Comparison of ENCODE assay signal across 8 cellular contexts in genomic region chr3:19945405-19946290, GRCh38. TPM values are rescaled to one million over a fixed set of nuclear protein-coding genes. Genes with fewer than 3 reads are reported as not detected.
DNase-seq lines count a peak whose midpoint lies in the region; ATAC-seq and TF ChIP-seq lines count a peak whose summit lies in the region.

No MANE protein-coding gene starts in this region.

- intact Hi-C loops in activated CD4-positive, alpha-beta memory T cell treated with anti-CD3 and anti-CD28 coated beads for 36 hours (cut with micrococcal nuclease): loop anchor here (5.0 kb wide), 1 partner anchor 157 kb away; no protein-coding TSS in a partner anchor
- intact Hi-C loops in stomach (cut with DNase I; ENCODE audit: low total_unique reads): loop anchor here (10.0 kb wide), 1 partner anchor 51 kb away; no protein-coding TSS in a partner anchor

- no peak for ATAC-seq in activated T-cell treated with anti-CD3 and anti-CD28 coated beads, Interleukin-2, amount 50 U/mL, for 4 hours
- ATAC-seq in HG02938 (IDR thresholded peaks at IDR 0.05; ENCODE audit: unreplicated experiment): no peak

- H3K4me3 Mint-ChIP-seq in activated T-cell treated with anti-CD3 and anti-CD28 coated beads, Interleukin-2, amount 50 U/mL, for 4 hours: peak overlapping the region; percentile 99
- peak overlapping the region; percentile 93 for H3K4me3 Mint-ChIP-seq in activated CD4-positive, alpha-beta memory T cell treated with anti-CD3 and anti-CD28 coated beads for 36 hours

- H3K36me3 ChIP-seq in iPS-18a (ENCODE audit: control insufficient read depth, low read depth, low read length) (peaks cover 1% of the 10 kb centered on the region), stomach (peaks cover 0 to 3% (median 2%) of the 10 kb centered on the region in 4 donors)

- H3K4me3 ChIP-seq in iPS-18a (ENCODE audit: low read length) (peak overlapping the region; percentile 88), stomach (peak overlapping the region; percentile 89 to 98 (median 96))

- peak overlapping the region; percentile 99 for H3K27ac Mint-ChIP-seq in activated CD4-positive, alpha-beta memory T cell treated with anti-CD3 and anti-CD28 coated beads for 36 hours

- H3K4me1 ChIP-seq in iPS-18a (ENCODE audit: control insufficient read depth, low read depth, low read length): peaks cover 18% of the 10 kb centered on the region
- H3K4me1 ChIP-seq in stomach: peaks cover 23 to 35% (median 30%) of the 10 kb centered on the region in 4 donors

- peak overlapping the region; percentile 93 for H3K27ac ChIP-seq in iPS-18a (ENCODE audit: low read length)
- H3K27ac ChIP-seq in stomach: peak overlapping the region in 4 of 5 donors; percentile 99 to 100 (median 99)

- no peak for TF ChIP-seq EP300 in stomach (IDR thresholded peaks at IDR 0.05)

- H3K27me3 Mint-ChIP-seq in activated T-cell treated with anti-CD3 and anti-CD28 coated beads, Interleukin-2, amount 50 U/mL, for 4 hours (ENCODE audit: low read depth): no peaks in the 10 kb centered on the region
- no peaks in the 10 kb centered on the region for H3K27me3 Mint-ChIP-seq in activated CD4-positive, alpha-beta memory T cell treated with anti-CD3 and anti-CD28 coated beads for 36 hours

- 80 to 97% (median 84%) methylated on average over 18 of the region's 18 CpGs for WGBS in stomach, 5 donors

- TF ChIP-seq POLR2A in stomach (IDR thresholded peaks at IDR 0.05): no peak

- peak overlapping the region; percentile 89 for H3K9ac ChIP-seq in iPS-18a (ENCODE audit: low read length)

- POLR2A ChIA-PET in activated CD4-positive, alpha-beta memory T cell treated with anti-CD3 and anti-CD28 coated beads for 36 hours (lab: Charles Lee): interaction anchor here (0.6 to 1.7 kb wide), 2 partner anchors 14 to 38 kb away, joined by 3 to 9 read pairs; no protein-coding TSS in a partner anchor

- peaks cover under 1% of the 10 kb centered on the region for H3K36me3 Mint-ChIP-seq in activated T-cell treated with anti-CD3 and anti-CD28 coated beads, Interleukin-2, amount 50 U/mL, for 4 hours (ENCODE audit: insufficient read depth)
- peaks cover 9% of the 10 kb centered on the region for H3K36me3 Mint-ChIP-seq in activated CD4-positive, alpha-beta memory T cell treated with anti-CD3 and anti-CD28 coated beads for 36 hours

- TF ChIP-seq CTCF in stomach (IDR thresholded peaks at IDR 0.05): no peak

- H3K27me3 ChIP-seq in iPS-18a (ENCODE audit: control insufficient read depth, insufficient read depth, low read length): no peaks in the 10 kb centered on the region
- H3K27me3 ChIP-seq in stomach: no peaks in the 10 kb centered on the region

- no peaks in the 10 kb centered on the region for H3K9me3 Mint-ChIP-seq in activated T-cell treated with anti-CD3 and anti-CD28 coated beads, Interleukin-2, amount 50 U/mL, for 4 hours
- no peaks in the 10 kb centered on the region for H3K9me3 Mint-ChIP-seq in activated CD4-positive, alpha-beta memory T cell treated with anti-CD3 and anti-CD28 coated beads for 36 hours

- no peaks in the 10 kb centered on the region for H3K9me3 ChIP-seq in iPS-18a (ENCODE audit: control insufficient read depth, low read depth, low read length)
- H3K9me3 ChIP-seq in stomach: no peaks in the 10 kb centered on the region

- H3K4me1 Mint-ChIP-seq in activated T-cell treated with anti-CD3 and anti-CD28 coated beads, Interleukin-2, amount 50 U/mL, for 4 hours (ENCODE audit: low read depth): peaks cover 32% of the 10 kb centered on the region
- peaks cover 34% of the 10 kb centered on the region for H3K4me1 Mint-ChIP-seq in activated CD4-positive, alpha-beta memory T cell treated with anti-CD3 and anti-CD28 coated beads for 36 hours (ENCODE audit: low read depth)

- no peak for DNase-seq in activated T-cell treated with anti-CD3 and anti-CD28 coated beads, Interleukin-2, amount 50 U/mL, for 4 hours
- no peak for DNase-seq in activated T-cell treated with anti-CD3 and anti-CD28 coated beads for 4 hours
- DNase-seq in activated CD4-positive, alpha-beta memory T cell treated with anti-CD3 and anti-CD28 coated beads for 36 hours: no peak
- DNase-seq in stomach: no peak
- DNase-seq in islet precursor cell: no peak
- no peak for DNase-seq in stimulated activated naive CD4-positive, alpha-beta T cell (lab: John Stamatoyannopoulos, UW)

- CTCF ChIA-PET in activated CD4-positive, alpha-beta memory T cell treated with anti-CD3 and anti-CD28 coated beads for 36 hours (lab: Charles Lee): interaction anchor here (1.2 kb wide), 1 partner anchor 8 kb away, joined by 3 read pairs; no protein-coding TSS in a partner anchor

RNA-seq across cellular contexts. Expression of gene RAB5A, which starts 1.2 kb away (rescaled TPM):
- total RNA-seq in activated T-cell treated with anti-CD3 and anti-CD28 coated beads, Interleukin-2, amount 50 U/mL, for 4 hours: 10 to 100 TPM; 51.2 to 58.3 (median 55.3) TPM
- total RNA-seq in activated CD4-positive, alpha-beta memory T cell treated with anti-CD3 and anti-CD28 coated beads for 36 hours: 10 to 100 TPM; 55.6 to 65.3 TPM
- 100 to 1,000 TPM in 1 of 5 donors, 10 to 100 TPM in 3, 1 to 10 TPM in 1; 9.3 to 163 (median 47.1) TPM for total RNA-seq in stomach
- 10 to 100 TPM; 27.0 to 52.2 (median 31.4) TPM for polyA plus RNA-seq in stomach

RNA-seq across cellular contexts. Expression of gene EFHB, which starts 11.6 kb away (rescaled TPM):
- total RNA-seq in activated T-cell treated with anti-CD3 and anti-CD28 coated beads, Interleukin-2, amount 50 U/mL, for 4 hours: under 1 TPM in 2 of 3 donors, not detected in 1; 0.63 to 0.71 TPM
- total RNA-seq in activated CD4-positive, alpha-beta memory T cell treated with anti-CD3 and anti-CD28 coated beads for 36 hours: under 1 TPM; 0.51 to 0.57 TPM
- total RNA-seq in stomach: not detected
- 1 to 10 TPM in 1 of 3 donors, under 1 TPM in 1, not detected in 1; 0.83 to 1.7 TPM for polyA plus RNA-seq in stomach
